In genomic region chrY:8815616-8816015, GRCh38 we compare ENCODE assay signal across 7 cellular contexts.
"Had no signal": no experiment of that assay in that cellular context is flagged by ENCODE, and none has a peak within 500 bp of the region (broad histone marks: within the 10 kb centered on the region; RNA-seq: fewer than 3 reads in every experiment).

No MANE protein-coding gene starts in this region.

- H3K4me2 ChIP-seq: KMS-11 had no signal

- ATAC-seq: HepG2, K562 had no signal

- DNase-seq: IMR-90, KBM-7, KG1 had no signal

- H3K27ac ChIP-seq: HL-60, KMS-11 had no signal

- H3K9ac ChIP-seq: KMS-11 had no signal

- H3K4me3 ChIP-seq: K562 had no signal
